Comparison of ENCODE assay signal across 15 cellular contexts in the genomic region with DNA sequence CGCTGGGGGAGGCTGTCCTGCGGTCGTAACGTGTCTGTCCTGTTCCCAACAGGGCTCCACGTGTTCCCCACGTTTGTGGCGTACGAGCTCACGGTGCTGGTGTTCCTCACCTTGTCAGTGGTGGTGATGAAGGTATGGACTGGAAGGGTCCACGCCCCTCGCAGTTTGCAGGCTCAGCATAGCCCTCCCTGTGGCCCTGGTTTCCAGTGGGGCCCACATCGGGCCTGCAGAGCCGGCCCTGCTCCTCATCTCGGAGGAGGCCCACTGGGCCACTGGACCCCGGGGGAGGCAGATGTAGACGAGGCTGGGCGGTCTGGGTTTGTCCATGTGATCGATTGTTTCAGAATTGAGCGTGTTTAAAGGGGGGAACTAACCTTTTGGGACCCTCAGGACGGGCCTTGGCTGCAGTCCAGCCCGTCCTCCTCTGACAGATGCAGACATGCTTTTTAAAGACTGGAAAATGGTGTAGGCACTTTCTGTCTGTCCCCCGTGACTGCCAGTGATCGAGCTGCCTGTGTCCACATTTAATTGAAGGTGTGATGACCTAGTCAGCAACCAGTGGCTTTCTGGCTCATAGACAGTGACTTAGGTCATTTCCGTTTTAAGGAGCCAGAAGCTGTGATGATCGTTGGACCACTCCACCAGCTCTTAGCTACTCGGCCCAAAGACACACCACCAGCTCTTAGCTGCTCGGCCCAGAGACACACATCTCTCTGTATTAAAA. TPM values are rescaled to one million over a fixed set of nuclear protein-coding genes. Genes with fewer than 3 reads are reported as not detected.
DNase-seq lines count a peak whose midpoint lies in the region; ATAC-seq and TF ChIP-seq lines count a peak whose summit lies in the region.
"Had no signal": no experiment of that assay in that cellular context is flagged by ENCODE, and none has a peak within 500 bp of the region (broad histone marks: within the 10 kb centered on the region; RNA-seq: fewer than 3 reads in every experiment).

No MANE protein-coding gene starts in this region.

- ATAC-seq in heart left ventricle (peak; percentile 55 to 78 (median 66)), HG02840 (IDR thresholded peaks at IDR 0.05; ENCODE audit: low FRiP score, unreplicated experiment) (no peak)
- ATAC-seq in stimulated activated naive CD8-positive, alpha-beta T cell treated with anti-CD3 and anti-CD28 coated beads, Interleukin-15, Interleukin-2, amounts not matched to agents 100 U/mL and 50 U/mL, for 24 hours: no peak
- ATAC-seq: naive thymus-derived CD4-positive, alpha-beta T cell; SK-N-SH treated with all-trans-retinoic acid at 6 μM for 48 hours had no signal

- H3K4me3 Mint-ChIP-seq in activated T-helper 1 cell treated with anti-CD3 and anti-CD28 coated beads, Interleukin-12 subunit alpha, Interleukin-12 subunit beta, Interleukin-2, Interleukin-4 antibody, amounts not matched to agents 30 ng/mL and 10 ng/mL and 1 ng/mL, durations not matched to agents 14 hours and 24 hours and 36 hours: no peak overlapping the region
- H3K4me3 Mint-ChIP-seq: activated CD4-positive, alpha-beta memory T cell treated with anti-CD3 and anti-CD28 coated beads, Interleukin-2, amount 10 ng/mL, durations not matched to agents 7 days and 5 days; CD4-positive, alpha-beta memory T cell; naive thymus-derived CD4-positive, alpha-beta T cell had no signal

- H3K9me3 ChIP-seq in heart left ventricle: no peaks in the 10 kb centered on the region
- H3K9me3 ChIP-seq in sigmoid colon: no peaks in the 10 kb centered on the region

- H3K4me1 Mint-ChIP-seq in activated T-helper 1 cell treated with anti-CD3 and anti-CD28 coated beads, Interleukin-12 subunit alpha, Interleukin-12 subunit beta, Interleukin-2, Interleukin-4 antibody, amounts not matched to agents 30 ng/mL and 10 ng/mL and 1 ng/mL, durations not matched to agents 14 hours and 24 hours and 36 hours (ENCODE audit: low read depth): no peaks in the 10 kb centered on the region
- H3K4me1 Mint-ChIP-seq: activated CD4-positive, alpha-beta memory T cell treated with anti-CD3 and anti-CD28 coated beads, Interleukin-2, amount 10 ng/mL, durations not matched to agents 7 days and 5 days had no signal

- H3K36me3 ChIP-seq in heart left ventricle (peaks cover 0 to 56% (median 38%) of the 10 kb centered on the region in 9 donors), sigmoid colon (peaks cover 5 to 26% (median 15%) of the 10 kb centered on the region in 4 donors)

- no peaks in the 10 kb centered on the region for H3K27me3 Mint-ChIP-seq in activated T-helper 1 cell treated with anti-CD3 and anti-CD28 coated beads, Interleukin-12 subunit alpha, Interleukin-12 subunit beta, Interleukin-2, Interleukin-4 antibody, amounts not matched to agents 30 ng/mL and 10 ng/mL and 1 ng/mL, durations not matched to agents 14 hours and 24 hours and 36 hours (ENCODE audit: insufficient read depth)
- H3K27me3 Mint-ChIP-seq: activated CD4-positive, alpha-beta memory T cell treated with anti-CD3 and anti-CD28 coated beads, Interleukin-2, amount 10 ng/mL, durations not matched to agents 7 days and 5 days; CD4-positive, alpha-beta memory T cell; naive thymus-derived CD4-positive, alpha-beta T cell had no signal

- H3K36me3 Mint-ChIP-seq in activated T-helper 1 cell treated with anti-CD3 and anti-CD28 coated beads, Interleukin-12 subunit alpha, Interleukin-12 subunit beta, Interleukin-2, Interleukin-4 antibody, amounts not matched to agents 30 ng/mL and 10 ng/mL and 1 ng/mL, durations not matched to agents 14 hours and 24 hours and 36 hours (ENCODE audit: low read depth): peaks cover 4% of the 10 kb centered on the region

- whole genome bisulfite sequencing in heart left ventricle, 4 donors: 63 to 66% (median 65%) methylated on average over 24 to 27 of the region's 27 CpGs
- WGBS in sigmoid colon, 2 donors: 91 to 94% methylated on average over 27 of the region's 27 CpGs

- in situ Hi-C loops in astrocyte of the spinal cord (cut with HindIII; ENCODE audit: low sequenced_read_pairs): no loop called here

- TF ChIP-seq CTCF in astrocyte of the spinal cord (IDR thresholded peaks at IDR 0.05; ENCODE audit: low read depth, low read length): no peak
- TF ChIP-seq CTCF in heart left ventricle (IDR thresholded peaks at IDR 0.05): no peak
- no peak for TF ChIP-seq CTCF in sigmoid colon (IDR thresholded peaks at IDR 0.05)

- H3K4me3 ChIP-seq in astrocyte of the spinal cord (ENCODE audit: low read depth, low read length) (no peak overlapping the region), heart left ventricle (peak overlapping the region in 1 of 12 donors; percentile 44), sigmoid colon (no peak overlapping the region)

- TF ChIP-seq POLR2A in heart left ventricle (IDR thresholded peaks at IDR 0.05) (no peak), sigmoid colon (IDR thresholded peaks at IDR 0.05) (no peak)

- H3K27ac ChIP-seq in heart left ventricle (peak overlapping the region in 11 of 12 donors; percentile 37 to 78 (median 61)), sigmoid colon (peak overlapping the region; percentile 10 to 68 (median 58))

- intact Hi-C loops in heart left ventricle (cut with DNase I) (loop anchor here in 1 of 10 donors (10.0 kb wide), 1 partner anchor 53 kb away; a partner anchor contains a TSS), sigmoid colon (cut with DNase I) (no loop called here)
- intact Hi-C loops in activated T-helper 1 cell treated with anti-CD3 and anti-CD28 coated beads, Interleukin-12 subunit alpha, Interleukin-12 subunit beta, Interleukin-2, Interleukin-4 antibody, amounts not matched to agents 30 ng/mL and 10 ng/mL and 1 ng/mL, durations not matched to agents 14 hours and 24 hours and 36 hours (cut with micrococcal nuclease): no loop called here

- H3K4me1 ChIP-seq in heart left ventricle (peaks cover 0 to 50% (median 37%) of the 10 kb centered on the region in 12 donors), sigmoid colon (peaks cover 0 to 46% (median 29%) of the 10 kb centered on the region in 4 donors)

- no peak for TF ChIP-seq EP300 in sigmoid colon (IDR thresholded peaks at IDR 0.05)

- no peak overlapping the region for H3K27ac Mint-ChIP-seq in activated T-helper 1 cell treated with anti-CD3 and anti-CD28 coated beads, Interleukin-12 subunit alpha, Interleukin-12 subunit beta, Interleukin-2, Interleukin-4 antibody, amounts not matched to agents 30 ng/mL and 10 ng/mL and 1 ng/mL, durations not matched to agents 14 hours and 24 hours and 36 hours
- H3K27ac Mint-ChIP-seq: activated CD4-positive, alpha-beta memory T cell treated with anti-CD3 and anti-CD28 coated beads, Interleukin-2, amount 10 ng/mL, durations not matched to agents 7 days and 5 days; CD4-positive, alpha-beta memory T cell; naive thymus-derived CD4-positive, alpha-beta T cell had no signal

- H3K27me3 ChIP-seq in heart left ventricle (no peaks in the 10 kb centered on the region), sigmoid colon (no peaks in the 10 kb centered on the region)

- DNase-seq in GM03348 (ENCODE audit: low spot score) (peak; percentile 41), astrocyte of the spinal cord (ENCODE audit: low read depth, low spot score) (peak; percentile 68), heart left ventricle (peak in 4 of 5 donors; percentile 20 to 45 (median 38)), sigmoid colon (no peak), NOMO-1 treated with dmso at 0.1 percent for 144 hours (lab: John Stamatoyannopoulos, UW; ENCODE audit: unreplicated experiment) (no peak)
- DNase-seq in stimulated activated naive CD8-positive, alpha-beta T cell treated with anti-CD3 and anti-CD28 coated beads, Interleukin-15, Interleukin-2, amounts not matched to agents 100 U/mL and 50 U/mL, for 24 hours: no peak
- DNase-seq in activated T-helper 1 cell treated with anti-CD3 and anti-CD28 coated beads, Interleukin-12 subunit alpha, Interleukin-12 subunit beta, Interleukin-2, Interleukin-4 antibody, amounts not matched to agents 30 ng/mL and 10 ng/mL and 1 ng/mL, durations not matched to agents 14 hours and 24 hours and 36 hours (ENCODE audit: low spot score): no peak
- DNase-seq: activated CD4-positive, alpha-beta memory T cell treated with anti-CD3 and anti-CD28 coated beads, Interleukin-2, amount 10 ng/mL, durations not matched to agents 7 days and 5 days; CD4-positive, alpha-beta memory T cell; Karpas-422; naive thymus-derived CD4-positive, alpha-beta T cell; NCI-H526; stimulated activated CD4-positive, alpha-beta T cell treated with anti-CD3 and anti-CD28 coated beads, Interleukin-15, amount 100 ng/mL, for 24 hours had no signal

- no peaks in the 10 kb centered on the region for H3K9me3 Mint-ChIP-seq in activated T-helper 1 cell treated with anti-CD3 and anti-CD28 coated beads, Interleukin-12 subunit alpha, Interleukin-12 subunit beta, Interleukin-2, Interleukin-4 antibody, amounts not matched to agents 30 ng/mL and 10 ng/mL and 1 ng/mL, durations not matched to agents 14 hours and 24 hours and 36 hours
- H3K9me3 Mint-ChIP-seq: activated CD4-positive, alpha-beta memory T cell treated with anti-CD3 and anti-CD28 coated beads, Interleukin-2, amount 10 ng/mL, durations not matched to agents 7 days and 5 days; CD4-positive, alpha-beta memory T cell; naive thymus-derived CD4-positive, alpha-beta T cell had no signal

RNA-seq across cellular contexts. Expression of a gene that starts 37.1 kb away (rescaled TPM):
- total RNA-seq in heart left ventricle: 10 to 100 TPM; 39.7 to 50.3 (median 45.8) TPM
- 10 to 100 TPM; 19.7 to 30.4 TPM for polyA plus RNA-seq in heart left ventricle
- 10 to 100 TPM; 26.5 to 46.0 (median 33.8) TPM for total RNA-seq in sigmoid colon
- 10 to 100 TPM; 40.2 to 57.1 (median 54.6) TPM for polyA plus RNA-seq in sigmoid colon
- total RNA-seq in activated T-helper 1 cell treated with anti-CD3 and anti-CD28 coated beads, Interleukin-12 subunit alpha, Interleukin-12 subunit beta, Interleukin-2, Interleukin-4 antibody, amounts not matched to agents 30 ng/mL and 10 ng/mL and 1 ng/mL, durations not matched to agents 14 hours and 24 hours and 36 hours: 171 and 173 TPM in 2 replicates

RNA-seq across cellular contexts. Expression of a gene that starts 56.9 kb away (rescaled TPM):
- total RNA-seq in heart left ventricle (100 to 1,000 TPM in 7 of 9 donors, 10 to 100 TPM in 2; 95.4 to 247 (median 159) TPM), sigmoid colon (10 to 100 TPM; 20.6 to 33.0 (median 27.6) TPM)
- polyA plus RNA-seq in heart left ventricle (10 to 100 TPM; 68.7 to 83.9 TPM), sigmoid colon (10 to 100 TPM in 1 of 3 donors, 1 to 10 TPM in 2; 6.6 to 10.2 (median 7.9) TPM)
- total RNA-seq in activated T-helper 1 cell treated with anti-CD3 and anti-CD28 coated beads, Interleukin-12 subunit alpha, Interleukin-12 subunit beta, Interleukin-2, Interleukin-4 antibody, amounts not matched to agents 30 ng/mL and 10 ng/mL and 1 ng/mL, durations not matched to agents 14 hours and 24 hours and 36 hours: 28.7 and 31.2 TPM in 2 replicates

Comparison
In these comparisons a context has a peak if more than half of its experiments do, and no peak if none do; other contexts are left out.
1. DNase-seq: peak in GM03348 (single experiment), astrocyte of the spinal cord (single experiment) and heart left ventricle (4 of 5); none in sigmoid colon (single experiment), stimulated activated naive CD8-positive, alpha-beta T cell treated with anti-CD3 and anti-CD28 coated beads, Interleukin-15, Interleukin-2, amounts not matched to agents 100 U/mL and 50 U/mL, for 24 hours (single experiment), NOMO-1 treated with dmso at 0.1 percent for 144 hours (single experiment) and activated T-helper 1 cell treated with anti-CD3 and anti-CD28 coated beads, Interleukin-12 subunit alpha, Interleukin-12 subunit beta, Interleukin-2, Interleukin-4 antibody, amounts not matched to agents 30 ng/mL and 10 ng/mL and 1 ng/mL, durations not matched to agents 14 hours and 24 hours and 36 hours (single experiment).
2. ATAC-seq: peak in heart left ventricle (4 of 4); none in stimulated activated naive CD8-positive, alpha-beta T cell treated with anti-CD3 and anti-CD28 coated beads, Interleukin-15, Interleukin-2, amounts not matched to agents 100 U/mL and 50 U/mL, for 24 hours (single experiment) and HG02840 (single experiment).